1 cellular context compared by ENCODE assay signal in genomic region chr7:158591944-158592343, GRCh38.
TF ChIP-seq lines count a peak whose summit lies in the region.

No MANE protein-coding gene starts in this region.

TF ChIP-seq in HepG2, 621 proteins besides CTCF, POLR2A, EP300 and RAD21 (continued from another document):
- TF ChIP-seq RNF219 (CRISPR knock-in tag; IDR thresholded peaks at IDR 0.05) (no peak), ZNF10 (CRISPR knock-in tag; IDR thresholded peaks at IDR 0.05; ENCODE audit: borderline replicate concordance, low read depth) (no peak), TCF12 (IDR thresholded peaks at IDR 0.05) (no peak), TCF12 (CRISPR knock-in tag; IDR thresholded peaks at IDR 0.05) (no peak), ZNF30 (CRISPR knock-in tag; IDR thresholded peaks at IDR 0.05) (no peak), NR2F6 (IDR thresholded peaks at IDR 0.05) (peak; percentile 55), NR2F6 (CRISPR knock-in tag; IDR thresholded peaks at IDR 0.05) (peak; percentile 36; the same call in 1 of the 2 replicates), RXRA (CRISPR knock-in tag; IDR thresholded peaks at IDR 0.05) (peak; percentile 67), ZBTB3 (CRISPR knock-in tag; IDR thresholded peaks at IDR 0.05; ENCODE audit: borderline replicate concordance, low read depth) (no peak), ZNF781 (CRISPR knock-in tag; IDR thresholded peaks at IDR 0.05; ENCODE audit: borderline replicate concordance, not compliant biosample characterization) (no peak), POGZ (CRISPR knock-in tag; IDR thresholded peaks at IDR 0.05) (peak; percentile 41; the same call in 1 of the 2 replicates), CEBPG (CRISPR knock-in tag; IDR thresholded peaks at IDR 0.05) (peak; percentile 73), CCAR2 (optimal IDR thresholded peaks at IDR 0.05; ENCODE audit: low read depth, low read length) (no peak), PHF20 (CRISPR knock-in tag; IDR thresholded peaks at IDR 0.05) (no peak), ZNF382 (CRISPR knock-in tag; IDR thresholded peaks at IDR 0.05; ENCODE audit: borderline replicate concordance) (no peak), GABPA (IDR thresholded peaks at IDR 0.05; ENCODE audit: low read depth, low read length) (no peak), GABPA (CRISPR knock-in tag; IDR thresholded peaks at IDR 0.05; ENCODE audit: low read depth) (no peak), ZNF558 (CRISPR knock-in tag; IDR thresholded peaks at IDR 0.05; ENCODE audit: borderline replicate concordance) (no peak)
- TF ChIP-seq, protein P1, sequence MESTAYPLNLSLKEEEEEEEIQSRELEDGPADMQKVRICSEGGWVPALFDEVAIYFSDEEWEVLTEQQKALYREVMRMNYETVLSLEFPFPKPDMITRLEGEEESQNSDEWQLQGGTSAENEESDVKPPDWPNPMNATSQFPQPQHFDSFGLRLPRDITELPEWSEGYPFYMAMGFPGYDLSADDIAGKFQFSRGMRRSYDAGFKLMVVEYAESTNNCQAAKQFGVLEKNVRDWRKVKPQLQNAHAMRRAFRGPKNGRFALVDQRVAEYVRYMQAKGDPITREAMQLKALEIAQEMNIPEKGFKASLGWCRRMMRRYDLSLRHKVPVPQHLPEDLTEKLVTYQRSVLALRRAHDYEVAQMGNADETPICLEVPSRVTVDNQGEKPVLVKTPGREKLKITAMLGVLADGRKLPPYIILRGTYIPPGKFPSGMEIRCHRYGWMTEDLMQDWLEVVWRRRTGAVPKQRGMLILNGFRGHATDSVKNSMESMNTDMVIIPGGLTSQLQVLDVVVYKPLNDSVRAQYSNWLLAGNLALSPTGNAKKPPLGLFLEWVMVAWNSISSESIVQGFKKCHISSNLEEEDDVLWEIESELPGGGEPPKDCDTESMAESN (CRISPR knock-in tag; conservative IDR thresholded peaks at IDR 0.05): no peak
